12 cellular contexts compared by ENCODE assay signal in genomic region chr7:33043434-33043833, GRCh38. TPM values are rescaled to one million over a fixed set of nuclear protein-coding genes. Genes with fewer than 3 reads are reported as not detected.
DNase-seq lines count a peak whose midpoint lies in the region; ATAC-seq and TF ChIP-seq lines count a peak whose summit lies in the region.
"Had no signal": no experiment of that assay in that cellular context is flagged by ENCODE, and none has a peak within 500 bp of the region (broad histone marks: within the 10 kb centered on the region; RNA-seq: fewer than 3 reads in every experiment).

No MANE protein-coding gene starts in this region.

- WGBS in spleen, 5 donors = 91 to 94% (median 93%) methylated on average over 2 of the region's 2 CpGs

- POLR2A ChIA-PET in GM10248 (lab: Yijun Ruan, JAX) = interaction anchor here (0.6 kb wide), 1 partner anchor 13 kb away, joined by 5 read pairs; no protein-coding TSS in a partner anchor

- H3K9me3 Mint-ChIP-seq in GM23338 = no peaks in the 10 kb centered on the region

- DNase-seq in GM23338 (ENCODE audit: low spot score) = peak; percentile 3
- DNase-seq in left colon = no peak
- DNase-seq in GM10248 (ENCODE audit: extremely low spot score) = no peak
- no peak for DNase-seq in spleen
- DNase-seq in central memory CD4-positive, alpha-beta T cell = no peak
- DNase-seq: DND-41, islet precursor cell, NCI-H1436, posterior cingulate gyrus had no signal

- H3K27ac Mint-ChIP-seq in GM23338 = no peak overlapping the region

- H3K36me3 ChIP-seq in GM23338 (ENCODE audit: insufficient read depth) = no peaks in the 10 kb centered on the region
- no peaks in the 10 kb centered on the region for H3K36me3 ChIP-seq in skeletal muscle tissue (ENCODE audit: control insufficient read depth in 3 of 3, insufficient read depth in 3 of 3, low read length in 3 of 3)
- no peaks in the 10 kb centered on the region for H3K36me3 ChIP-seq in spleen

- H3K4me1 Mint-ChIP-seq in GM23338 = peaks cover 9% of the 10 kb centered on the region

- CTCF ChIA-PET in GM10248 (lab: Yijun Ruan, JAX) = interaction anchor here (1.3 kb wide), 2 partner anchors 197 to 243 kb away, joined by 3 to 4 read pairs; no protein-coding TSS in a partner anchor

- intact Hi-C loops in left colon (cut with DNase I, micrococcal nuclease) (no loop called here), spleen (cut with DNase I; ENCODE audit: low total_unique reads) (no loop called here)

- H3K27ac ChIP-seq in GM23338 (ENCODE audit: low read depth) = no peak overlapping the region
- H3K27ac ChIP-seq in VCaP = peak overlapping the region; percentile 85
- peak overlapping the region; percentile 10 for H3K27ac ChIP-seq in skeletal muscle tissue (ENCODE audit: low read depth, low read length)
- H3K27ac ChIP-seq in spleen = peak overlapping the region in 4 of 8 donors; percentile 34 to 80 (median 41)

- H3K36me3 Mint-ChIP-seq in GM23338 (ENCODE audit: low read depth) = peaks cover 3% of the 10 kb centered on the region

- no peaks in the 10 kb centered on the region; the same call in 1 of the 2 replicates for H3K4me1 ChIP-seq in GM23338 (ENCODE audit: insufficient read depth)
- peaks cover 10 to 19% (median 14%) of the 10 kb centered on the region in 3 donors for H3K4me1 ChIP-seq in skeletal muscle tissue (ENCODE audit: control insufficient read depth in 3 of 3, insufficient read depth in 3 of 3, low read length in 3 of 3)
- H3K4me1 ChIP-seq in spleen = peaks cover 37 to 99% (median 68%) of the 10 kb centered on the region in 6 donors

- H3K9me2 ChIP-seq in GM23338 (ENCODE audit: insufficient read depth) = no peaks in the 10 kb centered on the region

- peaks cover 98% of the 10 kb centered on the region for H3K79me2 ChIP-seq in GM23338 (replicated peaks; ENCODE audit: insufficient read depth)

- TF ChIP-seq CTCF in GM23338 (conservative IDR thresholded peaks at IDR 0.05; ENCODE audit: low read depth in 2 of 2) (no peak), VCaP (conservative IDR thresholded peaks at IDR 0.05) (no peak), GM10248 (IDR thresholded peaks at IDR 0.05; ENCODE audit: control extremely low read depth, extremely low read depth, low read depth, missing control alignments) (no peak), spleen (IDR thresholded peaks at IDR 0.05 in 8 of 11, conservative IDR thresholded peaks at IDR 0.05 in 3 of 11) (no peak)

- H3K4me2 ChIP-seq in GM23338 = no peak overlapping the region

- no peaks in the 10 kb centered on the region for H3K27me3 Mint-ChIP-seq in GM23338 (ENCODE audit: insufficient read depth, low read depth, poor library complexity)

- no peak overlapping the region for H3K4me3 Mint-ChIP-seq in GM23338

- H3F3A ChIP-seq in GM23338 (replicated peaks; ENCODE audit: low read depth) = no peaks in the 10 kb centered on the region

- TF ChIP-seq POLR2A in spleen (IDR thresholded peaks at IDR 0.05) = no peak

- H3K9me3 ChIP-seq in skeletal muscle tissue (ENCODE audit: control insufficient read depth in 3 of 3, low read length in 3 of 3) = no peaks in the 10 kb centered on the region
- H3K9me3 ChIP-seq in spleen = no peaks in the 10 kb centered on the region

- H3K4me3 ChIP-seq in GM23338 = no peak overlapping the region
- peak overlapping the region in 1 of 3 donors; percentile 37 for H3K4me3 ChIP-seq in skeletal muscle tissue (ENCODE audit: low read length in 3 of 3)
- H3K4me3 ChIP-seq in spleen = no peak overlapping the region

- H3K27me3 ChIP-seq in GM23338 (ENCODE audit: insufficient read depth) = no peaks in the 10 kb centered on the region
- no peaks in the 10 kb centered on the region for H3K27me3 ChIP-seq in skeletal muscle tissue (ENCODE audit: control insufficient read depth in 3 of 3, insufficient read depth in 3 of 3, low read length in 3 of 3)
- no peaks in the 10 kb centered on the region for H3K27me3 ChIP-seq in spleen (replicated peaks in 1 of 7)

- no peak overlapping the region for H3K9ac ChIP-seq in skeletal muscle tissue (ENCODE audit: low read depth in 1 of 3, low read length in 3 of 3)

- ATAC-seq in GM23338 (peak; percentile 44; the same call in 1 of the 3 replicates), left colon (peak; percentile 29), GM19035 (IDR thresholded peaks at IDR 0.05; ENCODE audit: unreplicated experiment) (no peak)

- H4K20me1 ChIP-seq in GM23338 (replicated peaks; ENCODE audit: insufficient read depth) = peaks cover 60% of the 10 kb centered on the region

- no peak overlapping the region for H2AFZ ChIP-seq in GM23338

TF ChIP-seq in GM23338, 12 proteins besides CTCF, POLR2A, EP300 and RAD21:
- no peak for TF ChIP-seq ETS1 (IDR thresholded peaks at IDR 0.05)
TF ChIP-seq in GM23338: peak in this region for 0.

RNA-seq across cellular contexts. Expression of gene NT5C3A, which starts 19.1 kb away (rescaled TPM):
- 28.5 and 36.8 TPM in 2 replicates for total RNA-seq in GM23338 (2014; rRNA removed; shearing (Covaris generic))
- 42.8 and 45.8 TPM in 2 replicates for polyA plus RNA-seq in GM23338 (2016; fragmentation: Nextera tagmentation; extraction: Ambion mirVana)
- 10 to 100 TPM; 85.0 to 98.5 TPM for total RNA-seq in left colon
- total RNA-seq in skeletal muscle tissue = 31.3 TPM
- 10 to 100 TPM; 36.0 to 81.8 (median 46.1) TPM for total RNA-seq in spleen
- polyA plus RNA-seq in spleen = 10 to 100 TPM; 30.5 to 53.1 (median 39.8) TPM
